In the genomic region with DNA sequence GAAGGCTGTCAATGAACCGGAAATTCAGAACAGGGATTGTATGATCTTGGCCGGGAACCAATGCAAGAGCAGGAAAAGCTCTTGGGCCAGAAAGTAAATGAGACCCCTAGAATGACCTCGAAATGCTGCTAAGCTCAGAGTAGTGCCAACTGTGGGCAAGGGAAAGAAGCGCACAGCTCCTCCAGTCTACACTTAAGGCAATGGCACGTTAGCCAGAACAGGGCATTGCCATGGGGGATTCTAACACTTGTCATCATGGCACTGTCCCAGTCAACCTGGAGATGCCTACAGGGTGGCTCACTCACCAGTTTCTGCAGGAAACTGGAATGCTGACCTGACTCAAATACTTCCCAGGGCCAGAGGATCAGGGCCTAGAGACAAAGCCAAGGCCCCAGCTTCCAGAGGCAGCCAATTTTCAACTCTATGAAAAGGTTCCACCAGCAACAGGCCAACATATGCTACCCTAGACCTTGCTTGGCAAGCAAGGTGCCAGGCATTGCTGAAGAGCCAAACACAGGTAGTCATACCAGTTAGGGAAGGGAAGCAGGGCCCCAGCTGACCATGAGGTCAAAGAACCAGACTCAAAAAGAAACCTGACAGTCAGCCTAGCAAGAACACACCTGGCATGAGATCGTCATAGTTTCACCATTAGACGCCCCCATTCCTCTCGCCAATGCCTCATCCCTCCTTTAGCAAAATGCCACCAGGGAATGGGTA, we compare ENCODE assay signal across 9 cellular contexts. TPM values are rescaled to one million over a fixed set of nuclear protein-coding genes. Genes with fewer than 3 reads are reported as not detected.
DNase-seq lines count a peak whose midpoint lies in the region; ATAC-seq, FAIRE-seq and TF ChIP-seq lines count a peak whose summit lies in the region.
"Had no signal": no experiment of that assay in that cellular context is flagged by ENCODE, and none has a peak within 500 bp of the region (broad histone marks: within the 10 kb centered on the region; RNA-seq: fewer than 3 reads in every experiment).

No MANE protein-coding gene starts in this region.

- peaks cover 84% of the 10 kb centered on the region for H3K79me2 ChIP-seq in endothelial cell of umbilical vein (ENCODE audit: control insufficient read depth, insufficient read depth, low read length)

- H4K20me1 ChIP-seq in endothelial cell of umbilical vein (replicated peaks; ENCODE audit: control insufficient read depth, extremely low read depth, insufficient read depth, low read length): no peaks in the 10 kb centered on the region

- no peaks in the 10 kb centered on the region for H3K9me1 ChIP-seq in endothelial cell of umbilical vein (replicated peaks; ENCODE audit: control insufficient read depth, extremely low read depth, insufficient read depth, low read length)

- POLR2A ChIA-PET in endothelial cell of umbilical vein (lab: Charles Lee): interaction anchor here (0.6 to 2.0 kb wide), 3 partner anchors 8 to 35 kb away, joined by 3 to 10 read pairs (median 3); a partner anchor contains a TSS

- no peak overlapping the region for H2AFZ ChIP-seq in endothelial cell of umbilical vein (ENCODE audit: low read depth, low read length)

- TF ChIP-seq POLR2A in endothelial cell of umbilical vein (IDR thresholded peaks at IDR 0.05; ENCODE audit: low read depth, low read length) (no peak), H54 (IDR thresholded peaks at IDR 0.05; ENCODE audit: low read depth, low read length) (no peak)

- FAIRE-seq in endothelial cell of umbilical vein (lab: Jason Lieb, UNC) (peak; percentile 69), H54 (lab: Jason Lieb, UNC) (no peak)

- H3K4me3 ChIP-seq in endothelial cell of umbilical vein (replicated peaks in 1 of 3; ENCODE audit: insufficient read depth in 1 of 3, low read depth in 1 of 3, low read length in 3 of 3) (peak overlapping the region in 1 of 3 experiments; percentile 40), subcutaneous abdominal adipose tissue (ENCODE audit: low read depth in 1 of 5, low read length in 5 of 5) (peak overlapping the region in 3 of 5 donors; percentile 3 to 50 (median 4))

- peak; percentile 41 for ATAC-seq in HG03139 (IDR thresholded peaks at IDR 0.05; ENCODE audit: unreplicated experiment)
- ATAC-seq in HG02623 (IDR thresholded peaks at IDR 0.05; ENCODE audit: unreplicated experiment): no peak

- H3K36me3 ChIP-seq in endothelial cell of umbilical vein (ENCODE audit: control insufficient read depth in 2 of 2, extremely low read depth in 1 of 2, insufficient read depth in 2 of 2, low read length in 2 of 2) (peaks cover 5 to 18% of the 10 kb centered on the region in 2 experiments), subcutaneous abdominal adipose tissue (ENCODE audit: control insufficient read depth in 5 of 5, insufficient read depth in 5 of 5, low read length in 5 of 5) (peaks cover 0 to 21% (median 18%) of the 10 kb centered on the region in 5 donors)

- H3K4me2 ChIP-seq in endothelial cell of umbilical vein (ENCODE audit: insufficient read depth, low read length): peak overlapping the region; percentile 54

- DNase-seq in activated CD8-positive, alpha-beta memory T cell treated with anti-CD3 and anti-CD28 coated beads for 24 hours: peak; percentile 30
- no peak for DNase-seq in activated CD8-positive, alpha-beta memory T cell treated with anti-CD3 and anti-CD28 coated beads, Interleukin-2, amount 50 U/mL, for 4 hours
- DNase-seq in endothelial cell of umbilical vein (ENCODE audit: low read depth, low spot score): peak; percentile 92
- no peak for DNase-seq in H54 (ENCODE audit: insufficient read length, low spot score)
- DNase-seq in GOT3 (lab: John Stamatoyannopoulos, UW): no peak
- DNase-seq: NCI-H1417 treated with DMSO at 0.1 percent for 48 hours had no signal

- dilution Hi-C loops in endothelial cell of umbilical vein (cut with MboI; ENCODE audit: extremely low pct_ligation_motif_present, low sequenced_read_pairs): no loop called here

- peak overlapping the region; percentile 60 for H3K9ac ChIP-seq in endothelial cell of umbilical vein (replicated peaks; ENCODE audit: extremely low read depth, insufficient read depth, low read length)
- H3K9ac ChIP-seq in subcutaneous abdominal adipose tissue (ENCODE audit: low read length in 5 of 5): no peak overlapping the region

- H3K27me3 ChIP-seq in endothelial cell of umbilical vein (ENCODE audit: control insufficient read depth in 2 of 2, insufficient read depth in 2 of 2, low read length in 2 of 2): no peaks in the 10 kb centered on the region
- no peaks in the 10 kb centered on the region for H3K27me3 ChIP-seq in subcutaneous abdominal adipose tissue (ENCODE audit: control insufficient read depth in 5 of 5, insufficient read depth in 4 of 5, low read length in 5 of 5)

- H3K27ac ChIP-seq in endothelial cell of umbilical vein (ENCODE audit: insufficient read depth, low read depth, low read length) (peak overlapping the region; percentile 76), subcutaneous abdominal adipose tissue (ENCODE audit: low read depth, low read length) (peak overlapping the region; percentile 81)

- H3K9me3 ChIP-seq in endothelial cell of umbilical vein (replicated peaks; ENCODE audit: control insufficient read depth, insufficient read depth, low read length): no peaks in the 10 kb centered on the region
- H3K9me3 ChIP-seq in subcutaneous abdominal adipose tissue (ENCODE audit: control insufficient read depth in 5 of 5, low read length in 5 of 5): peaks cover 0 to 2% (median 0%) of the 10 kb centered on the region in 5 donors

- CTCF ChIA-PET in endothelial cell of umbilical vein (lab: Charles Lee): interaction anchor here (0.9 to 2.5 kb wide), 9 partner anchors 8 to 127 kb away, joined by 3 to 10 read pairs (median 6); a partner anchor contains a TSS

- TF ChIP-seq CTCF in endothelial cell of umbilical vein (IDR thresholded peaks at IDR 0.05; ENCODE audit: extremely low read depth in 1 of 2, insufficient read depth in 1 of 2, low read depth in 1 of 2, low read length in 2 of 2): no peak

- intact Hi-C loops in endothelial cell of umbilical vein (cut with micrococcal nuclease): loop anchor here (10.0 kb wide), 2 partner anchors 145 to 255 kb away; a partner anchor contains a TSS

- BruUV-seq in endothelial cell of umbilical vein (replicated peaks; lab: Mats Ljungman, UMichigan): no TSS peak

- H3K4me1 ChIP-seq in endothelial cell of umbilical vein (ENCODE audit: control insufficient read depth, extremely low read depth, insufficient read depth, low read length) (peaks cover 71% of the 10 kb centered on the region), subcutaneous abdominal adipose tissue (ENCODE audit: control insufficient read depth in 5 of 5, insufficient read depth in 5 of 5, low read length in 5 of 5) (peaks cover 9 to 67% (median 48%) of the 10 kb centered on the region in 5 donors)

TF ChIP-seq in endothelial cell of umbilical vein, 7 proteins besides CTCF, POLR2A, EP300 and RAD21:
- peak; percentile 29 for TF ChIP-seq POLR2AphosphoS5 (IDR thresholded peaks at IDR 0.05; ENCODE audit: insufficient read depth, low read depth, low read length)
- TF ChIP-seq, protein P1, sequence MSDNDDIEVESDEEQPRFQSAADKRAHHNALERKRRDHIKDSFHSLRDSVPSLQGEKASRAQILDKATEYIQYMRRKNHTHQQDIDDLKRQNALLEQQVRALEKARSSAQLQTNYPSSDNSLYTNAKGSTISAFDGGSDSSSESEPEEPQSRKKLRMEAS (IDR thresholded peaks at IDR 0.05; ENCODE audit: insufficient read depth, insufficient read length): no peak
TF ChIP-seq in endothelial cell of umbilical vein: peak in this region for 1.

RNA-seq across cellular contexts. Expression of a gene that starts 34.9 kb away (rescaled TPM):
- total RNA-seq in endothelial cell of umbilical vein: 151 and 164 TPM in 2 replicates
- 63.1 and 65.8 TPM in 2 replicates for polyA plus RNA-seq in endothelial cell of umbilical vein
- polyA plus RNA-seq in endothelial cell of umbilical vein (2011; cell fraction: cytosol; rRNA removed): 67.5 and 72.3 TPM in 2 replicates
- 155 and 157 TPM in 2 replicates for polyA plus RNA-seq in endothelial cell of umbilical vein (2011; cell fraction: nucleus; rRNA removed)
- 88.4 and 132 TPM in 2 replicates for polyA plus RNA-seq in endothelial cell of umbilical vein (2012)
- polyA minus RNA-seq in endothelial cell of umbilical vein: 119 and 130 TPM in 2 replicates
- polyA minus RNA-seq in endothelial cell of umbilical vein (2011; cell fraction: cytosol; rRNA and poly(A)+ RNA removed): 27.0 TPM
- polyA minus RNA-seq in endothelial cell of umbilical vein (2011; cell fraction: nucleus; rRNA and poly(A)+ RNA removed): 123 and 174 TPM in 2 replicates

Comparison
In these comparisons a context has a peak if more than half of its experiments do, and no peak if none do; other contexts are left out.
1. DNase-seq: peak in activated CD8-positive, alpha-beta memory T cell treated with anti-CD3 and anti-CD28 coated beads for 24 hours (single experiment) and endothelial cell of umbilical vein (single experiment); none in activated CD8-positive, alpha-beta memory T cell treated with anti-CD3 and anti-CD28 coated beads, Interleukin-2, amount 50 U/mL, for 4 hours (single experiment), H54 (single experiment) and GOT3 (single experiment).